9 cellular contexts compared by ENCODE assay signal in the genomic region with DNA sequence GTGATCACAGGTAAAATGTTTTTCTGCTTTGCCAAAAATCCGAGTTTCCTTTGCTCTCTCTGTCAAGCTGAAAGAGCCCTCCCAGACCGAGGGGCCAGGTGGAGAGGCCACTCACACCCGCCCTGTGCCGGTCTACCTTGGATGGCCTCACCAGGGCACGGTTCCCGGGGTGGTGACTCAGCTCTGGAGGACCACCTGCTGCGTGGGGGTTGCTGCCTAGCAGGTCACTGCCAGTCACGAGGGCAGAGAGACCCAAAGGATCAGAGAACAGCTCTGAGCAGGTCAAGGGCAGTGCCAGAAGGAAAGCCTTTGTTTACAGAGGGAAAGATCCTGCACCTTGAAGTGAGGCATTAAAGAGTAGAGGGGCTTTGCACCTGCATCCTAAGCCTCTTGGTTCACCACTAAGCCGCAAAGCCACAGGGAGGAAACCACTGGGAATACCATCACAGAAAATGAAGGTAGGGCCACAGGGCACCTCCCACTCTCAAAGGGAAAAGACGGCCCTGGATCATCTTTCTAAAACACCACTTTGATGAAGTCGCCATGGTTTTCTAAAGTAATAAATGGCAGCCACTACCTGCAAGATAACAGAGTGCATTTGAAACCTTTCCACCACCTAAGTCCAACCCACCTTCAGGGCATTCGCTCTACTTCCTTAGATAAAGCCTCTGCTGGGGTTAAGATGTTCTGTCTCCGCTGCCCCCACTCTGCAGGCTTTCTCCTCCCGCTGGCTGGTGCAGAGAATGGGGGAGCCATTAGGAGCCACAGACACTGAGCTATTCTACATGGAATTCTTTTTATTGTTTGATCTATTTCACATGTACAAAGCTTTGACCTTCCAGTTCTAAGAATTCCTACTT.
A peak's percentile ranks its signal among the peaks of the same experiment; 100 is the strongest.
DNase-seq lines count a peak whose midpoint lies in the region; ATAC-seq and TF ChIP-seq lines count a peak whose summit lies in the region.
"Had no signal": no experiment of that assay in that cellular context is flagged by ENCODE, and none has a peak within 500 bp of the region (broad histone marks: within the 10 kb centered on the region; RNA-seq: fewer than 3 reads in every experiment).

No MANE protein-coding gene starts in this region.

- no peak overlapping the region for H4K8ac ChIP-seq in mesendoderm (ENCODE audit: low read depth, low read length)

- H3K27ac Mint-ChIP-seq in T-helper 17 cell, result peak overlapping the region; percentile 94

- no peak overlapping the region for H3K27ac ChIP-seq in mesendoderm (ENCODE audit: low read depth, low read length)

- no peak overlapping the region for H3K18ac ChIP-seq in mesendoderm (ENCODE audit: low read length)

- H3K4me2 ChIP-seq in mesendoderm (ENCODE audit: low read length), result no peak overlapping the region

- no peak overlapping the region for H2BK15ac ChIP-seq in mesendoderm (replicated peaks; ENCODE audit: low read depth)

- no peak overlapping the region for H2AK5ac ChIP-seq in mesendoderm (ENCODE audit: low read length)

- peaks cover 63% of the 10 kb centered on the region for H3K4me1 Mint-ChIP-seq in T-helper 17 cell

- H3K36me3 ChIP-seq in mesendoderm (ENCODE audit: control insufficient read depth, insufficient read depth, low read length), result no peaks in the 10 kb centered on the region

- ATAC-seq in T-helper 17 cell (peak; percentile 7), HG03139 (IDR thresholded peaks at IDR 0.05; ENCODE audit: unreplicated experiment) (no peak)

- H3K4me1 ChIP-seq in mesendoderm (ENCODE audit: control insufficient read depth, low read depth, low read length), result no peaks in the 10 kb centered on the region

- H3K36me3 Mint-ChIP-seq in T-helper 17 cell (ENCODE audit: low read depth), result peaks cover 14% of the 10 kb centered on the region

- no peak overlapping the region for H2BK5ac ChIP-seq in mesendoderm (ENCODE audit: low read length)

- no peak overlapping the region for H4K5ac ChIP-seq in mesendoderm (ENCODE audit: low read length)

- no peak overlapping the region for H2BK120ac ChIP-seq in mesendoderm (ENCODE audit: low read depth, low read length)

- H3K56ac ChIP-seq in mesendoderm (ENCODE audit: low read length), result no peak overlapping the region

- TF ChIP-seq CTCF in fibroblast of mammary gland (conservative IDR thresholded peaks at IDR 0.05; ENCODE audit: control insufficient read depth, insufficient read depth, low read depth, low read length), result no peak
- TF ChIP-seq CTCF in retinal pigment epithelial cell (conservative IDR thresholded peaks at IDR 0.05; ENCODE audit: low read depth, low read length), result no peak

- no peak overlapping the region for H3K9ac ChIP-seq in mesendoderm (ENCODE audit: low read length)

- no peak overlapping the region for H3K4ac ChIP-seq in mesendoderm (ENCODE audit: low read depth, low read length)

- H3K4me3 ChIP-seq in fibroblast of mammary gland (ENCODE audit: control insufficient read depth, low read depth, low read length) (no peak overlapping the region), retinal pigment epithelial cell (ENCODE audit: low read length) (no peak overlapping the region), mesendoderm (ENCODE audit: low read length) (no peak overlapping the region)

- H3K4me3 Mint-ChIP-seq in T-helper 17 cell, result peak overlapping the region; percentile 86
- H3K4me3 Mint-ChIP-seq: neural crest cell had no signal

- H3K27me3 ChIP-seq in mesendoderm (ENCODE audit: insufficient read depth, low read length, poor library complexity), result no peaks in the 10 kb centered on the region

- no CpG with 5 or more reads among the region's 14 CpGs for WGBS in mesendoderm (ENCODE audit: extremely low coverage, insufficient coverage, low lambda C conversion rate)

- DNase-seq in NCI-H2196 (lab: John Stamatoyannopoulos, UW; ENCODE audit: unreplicated experiment), result peak; percentile 38
- no peak for DNase-seq in NCI-H2196 treated with DMSO at 0.1 percent for 48 hours (lab: John Stamatoyannopoulos, UW; ENCODE audit: unreplicated experiment)
- no peak for DNase-seq in T-helper 17 cell
- peak; percentile 87 for DNase-seq in fibroblast of mammary gland (ENCODE audit: low read depth)
- DNase-seq in retinal pigment epithelial cell (ENCODE audit: low read depth), result peak; percentile 77
- no peak for DNase-seq in epidermal melanocyte (ENCODE audit: insufficient read length, low spot score)
- DNase-seq in mesendoderm, result no peak

- H3K27me3 Mint-ChIP-seq in T-helper 17 cell, result no peaks in the 10 kb centered on the region

- no peaks in the 10 kb centered on the region for H3K79me2 ChIP-seq in mesendoderm (ENCODE audit: control insufficient read depth, insufficient read depth, low read length)

- no peaks in the 10 kb centered on the region for H3K9me3 ChIP-seq in T-helper 17 cell (ENCODE audit: control insufficient read depth, low read length, poor library complexity, severe bottlenecking)

- no peaks in the 10 kb centered on the region for H3K79me1 ChIP-seq in mesendoderm (ENCODE audit: low read length)

- H3K23ac ChIP-seq in mesendoderm (ENCODE audit: low read length), result no peak overlapping the region

Comparison
In these comparisons a context has a peak if more than half of its experiments do, and no peak if none do; other contexts are left out.
1. DNase-seq: peak in NCI-H2196 (single experiment), fibroblast of mammary gland (single experiment) and retinal pigment epithelial cell (single experiment); none in NCI-H2196 treated with DMSO at 0.1 percent for 48 hours (single experiment), T-helper 17 cell (0 of 3), epidermal melanocyte (single experiment) and mesendoderm (single experiment).